In the genomic region with DNA sequence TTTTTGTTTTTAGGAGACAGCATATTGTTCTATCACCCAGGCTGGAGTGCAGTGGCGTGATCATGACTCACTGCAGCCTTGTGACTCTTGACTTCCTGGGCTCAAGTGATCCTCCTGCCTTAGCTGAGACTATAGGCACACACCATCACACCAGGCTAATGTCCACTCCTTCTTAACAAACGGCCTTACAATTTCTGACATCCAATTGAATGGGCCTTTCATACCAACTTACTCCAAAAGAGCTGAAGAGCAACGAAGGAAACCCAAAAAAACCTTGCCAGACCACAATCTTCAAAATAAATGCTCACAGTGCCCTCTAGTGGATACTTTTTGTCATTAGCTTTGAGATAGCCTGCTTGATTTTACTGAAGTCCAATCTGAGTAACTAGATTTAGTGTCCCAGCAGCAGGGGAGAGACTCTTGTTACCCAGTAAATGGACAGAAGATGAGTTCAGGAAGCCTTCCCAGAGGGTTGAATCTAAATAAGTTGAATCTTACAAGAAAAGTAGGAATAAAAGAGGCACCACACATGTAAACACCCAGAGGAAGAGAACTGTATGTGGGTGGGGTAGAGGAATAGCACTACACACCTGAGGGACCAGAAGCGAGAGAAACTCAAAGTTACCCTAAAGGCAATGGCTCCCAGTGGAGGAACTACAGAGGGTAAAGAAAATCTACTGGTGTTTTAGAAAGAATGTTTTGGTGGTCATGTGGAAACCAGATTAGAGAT, we compare ENCODE assay signal across 8 cellular contexts. TPM values are rescaled to one million over a fixed set of nuclear protein-coding genes. Genes with fewer than 3 reads are reported as not detected.
DNase-seq lines count a peak whose midpoint lies in the region; ATAC-seq and TF ChIP-seq lines count a peak whose summit lies in the region.

No MANE protein-coding gene starts in this region.

- TF ChIP-seq CTCF in fibroblast of pulmonary artery (IDR thresholded peaks at IDR 0.05; ENCODE audit: low read length, missing control alignments) (peak; percentile 65), neural crest cell (conservative IDR thresholded peaks at IDR 0.05) (peak; percentile 84)

- no peaks in the 10 kb centered on the region for H3K27me3 Mint-ChIP-seq in activated CD4-positive, alpha-beta memory T cell treated with anti-CD3 and anti-CD28 coated beads for 36 hours
- no peaks in the 10 kb centered on the region for H3K27me3 Mint-ChIP-seq in neural crest cell (ENCODE audit: low read depth)

- CTCF ChIA-PET in activated CD4-positive, alpha-beta memory T cell treated with anti-CD3 and anti-CD28 coated beads for 36 hours (lab: Charles Lee): interaction anchor here (0.6 to 5.4 kb wide), 21 partner anchors 9 to 1532 kb away, joined by 3 to 42 read pairs (median 5); partner anchors contain the start of genes RETREG1 and ZNF622

- H3K36me3 Mint-ChIP-seq in activated CD4-positive, alpha-beta memory T cell treated with anti-CD3 and anti-CD28 coated beads for 36 hours: peaks cover 58% of the 10 kb centered on the region
- H3K36me3 Mint-ChIP-seq in neural crest cell (ENCODE audit: low read depth): peaks cover 5% of the 10 kb centered on the region

- peak overlapping the region; percentile 76 for H3K27ac Mint-ChIP-seq in activated CD4-positive, alpha-beta memory T cell treated with anti-CD3 and anti-CD28 coated beads for 36 hours
- peak overlapping the region; percentile 16 for H3K27ac Mint-ChIP-seq in neural crest cell (ENCODE audit: unreplicated experiment)

- no peak overlapping the region for H3K4me3 ChIP-seq in fibroblast of pulmonary artery (replicated peaks; ENCODE audit: low read depth, low read length)

- peaks cover 57% of the 10 kb centered on the region for H3K4me1 Mint-ChIP-seq in activated CD4-positive, alpha-beta memory T cell treated with anti-CD3 and anti-CD28 coated beads for 36 hours (ENCODE audit: low read depth)
- peaks cover 9% of the 10 kb centered on the region for H3K4me1 Mint-ChIP-seq in neural crest cell

- intact Hi-C loops in activated CD4-positive, alpha-beta memory T cell treated with anti-CD3 and anti-CD28 coated beads for 36 hours (cut with micrococcal nuclease): loop anchor here (1.0 kb wide), 1 partner anchor 296 kb away; no protein-coding TSS in a partner anchor

- ATAC-seq in GM19351 (IDR thresholded peaks at IDR 0.05; ENCODE audit: unreplicated experiment) (peak; percentile 76), HG03432 (IDR thresholded peaks at IDR 0.05; ENCODE audit: unreplicated experiment) (peak; percentile 78)

- H3K9me3 Mint-ChIP-seq in activated CD4-positive, alpha-beta memory T cell treated with anti-CD3 and anti-CD28 coated beads for 36 hours: no peaks in the 10 kb centered on the region
- no peaks in the 10 kb centered on the region for H3K9me3 Mint-ChIP-seq in neural crest cell

- POLR2A ChIA-PET in activated CD4-positive, alpha-beta memory T cell treated with anti-CD3 and anti-CD28 coated beads for 36 hours (lab: Charles Lee): interaction anchor here (1.0 to 1.1 kb wide), 2 partner anchors 10 to 11 kb away, joined by 3 to 4 read pairs; no protein-coding TSS in a partner anchor

- DNase-seq in DMS 273 treated with DMSO at 0.1 percent for 48 hours (lab: John Stamatoyannopoulos, UW): peak; percentile 21
- DNase-seq in NCI-H446 (lab: John Stamatoyannopoulos, UW): peak; percentile 75 to 90
- DNase-seq in activated CD4-positive, alpha-beta memory T cell treated with anti-CD3 and anti-CD28 coated beads for 36 hours: peak; percentile 60
- peak; percentile 90 for DNase-seq in fibroblast of pulmonary artery (ENCODE audit: low read depth)
- DNase-seq in neural crest cell (ENCODE audit: low read depth, low spot score): peak; percentile 12
- DNase-seq in GM19240 (ENCODE audit: insufficient read length, low spot score): no peak

- no peak overlapping the region for H3K4me3 Mint-ChIP-seq in activated CD4-positive, alpha-beta memory T cell treated with anti-CD3 and anti-CD28 coated beads for 36 hours
- H3K4me3 Mint-ChIP-seq in neural crest cell: no peak overlapping the region

RNA-seq across cellular contexts. Expression of gene ZNF622, which starts 9.3 kb away (rescaled TPM):
- total RNA-seq in activated CD4-positive, alpha-beta memory T cell treated with anti-CD3 and anti-CD28 coated beads for 36 hours: 10 to 100 TPM; 35.6 to 35.9 TPM
- 23.9 and 24.0 TPM in 2 replicates for total RNA-seq in neural crest cell
